In genomic region chr6:33673847-33674246, GRCh38 we compare ENCODE assay signal across 18 cellular contexts.
"Had no signal": no experiment of that assay in that cellular context is flagged by ENCODE, and none has a peak within 500 bp of the region (broad histone marks: within the 10 kb centered on the region; RNA-seq: fewer than 3 reads in every experiment).

No MANE protein-coding gene starts in this region.

- H3K27ac ChIP-seq: ascending aorta, esophagus muscularis mucosa, hepatocyte, left lung, prostate gland, transverse colon had no signal

- H3K27me3 ChIP-seq: ascending aorta, hepatocyte, left lung, transverse colon had no signal

- H3K9me3 Mint-ChIP-seq: natural killer cell treated with Interleukin-12 subunit alpha and Interleukin-12 subunit beta and Interleukin-15 and Interleukin-18, amount 100 ng/mL, for 72 hours had no signal

- H3K27me3 Mint-ChIP-seq: natural killer cell treated with Interleukin-12 subunit alpha and Interleukin-12 subunit beta and Interleukin-15 and Interleukin-18, amount 100 ng/mL, for 72 hours had no signal

- H3K9me3 ChIP-seq: ascending aorta, esophagus muscularis mucosa, left lung, prostate gland, transverse colon had no signal

- DNase-seq: activated CD4-positive, alpha-beta T cell treated with anti-CD3 and anti-CD28 coated beads, Interleukin-2, amount 50 U/mL, for 4 hours; activated CD4-positive, CD25-positive, alpha-beta regulatory T cell treated with anti-CD3 and anti-CD28 coated beads, Interleukin-2, amount 50 U/mL, for 72 hours; activated naive CD4-positive, alpha-beta T cell; activated T-cell treated with anti-CD3 and anti-CD28 coated beads for 4 hours; islet precursor cell; left lung; occipital lobe; stimulated activated CD4-positive, alpha-beta T cell treated with anti-CD3 and anti-CD28 coated beads, Interleukin-15, amount 100 ng/mL, for 24 hours; stimulated activated CD4-positive, alpha-beta T cell treated with anti-CD3 and anti-CD28 coated beads, Interleukin-4, amount 100 ng/mL, for 24 hours; stimulated activated naive CD8-positive, alpha-beta T cell treated with anti-CD3 and anti-CD28 coated beads, Interleukin-15, Interleukin-2, amounts not matched to agents 100 U/mL and 50 U/mL, for 24 hours; transverse colon had no signal

- H3K27ac Mint-ChIP-seq: natural killer cell treated with Interleukin-12 subunit alpha and Interleukin-12 subunit beta and Interleukin-15 and Interleukin-18, amount 100 ng/mL, for 72 hours had no signal

- FAIRE-seq: bronchial epithelial cell had no signal

- ATAC-seq: left lung; natural killer cell treated with Interleukin-12 subunit alpha and Interleukin-12 subunit beta and Interleukin-15 and Interleukin-18, amount 100 ng/mL, for 72 hours; stimulated activated naive CD8-positive, alpha-beta T cell treated with anti-CD3 and anti-CD28 coated beads, Interleukin-15, Interleukin-2, amounts not matched to agents 100 U/mL and 50 U/mL, for 24 hours had no signal

- H3K36me3 ChIP-seq: ascending aorta had no signal

- H3K4me1 ChIP-seq: ascending aorta, prostate gland, transverse colon had no signal

- H3K4me3 ChIP-seq: ascending aorta, esophagus muscularis mucosa, hepatocyte, left lung, prostate gland, skin epidermis, transverse colon had no signal

- H3K4me3 Mint-ChIP-seq: natural killer cell treated with Interleukin-12 subunit alpha and Interleukin-12 subunit beta and Interleukin-15 and Interleukin-18, amount 100 ng/mL, for 72 hours had no signal
